1 cellular context compared by ENCODE assay signal in the genomic region with DNA sequence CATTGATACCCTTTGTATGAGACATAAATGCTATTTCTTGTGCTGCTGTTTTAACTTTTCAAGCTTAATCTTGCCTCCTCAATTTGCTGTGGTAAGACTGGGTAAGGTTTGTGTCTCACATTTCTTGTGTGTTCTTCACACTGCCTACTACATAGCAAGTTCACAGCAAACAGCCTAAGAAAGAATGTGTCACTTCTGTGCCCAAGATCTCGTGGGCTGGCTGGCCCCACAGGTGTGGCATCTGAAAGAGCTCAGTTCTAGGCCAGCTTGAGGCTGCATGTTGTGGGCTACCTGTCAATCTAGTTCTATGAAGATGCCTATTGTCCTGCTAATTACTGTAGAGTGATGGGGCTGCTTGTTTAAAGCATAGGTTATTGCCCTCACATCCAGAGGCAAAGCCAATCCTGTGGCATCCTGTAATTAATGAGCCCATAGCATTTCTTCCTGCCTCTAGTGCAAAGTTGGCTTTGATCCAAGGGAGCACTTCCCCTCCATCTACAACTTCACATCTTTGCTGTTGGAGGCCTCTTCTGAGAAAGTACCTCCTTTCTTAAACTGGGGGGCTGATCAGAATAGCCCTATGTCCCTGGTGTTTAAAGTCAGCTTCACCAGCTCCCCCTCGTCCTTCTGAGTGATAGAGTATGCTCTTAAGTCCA.
TF ChIP-seq lines count a peak whose summit lies in the region.

No MANE protein-coding gene starts in this region.

TF ChIP-seq in GM12878, 131 proteins besides CTCF, POLR2A, EP300 and RAD21:
- TF ChIP-seq, protein P1, sequence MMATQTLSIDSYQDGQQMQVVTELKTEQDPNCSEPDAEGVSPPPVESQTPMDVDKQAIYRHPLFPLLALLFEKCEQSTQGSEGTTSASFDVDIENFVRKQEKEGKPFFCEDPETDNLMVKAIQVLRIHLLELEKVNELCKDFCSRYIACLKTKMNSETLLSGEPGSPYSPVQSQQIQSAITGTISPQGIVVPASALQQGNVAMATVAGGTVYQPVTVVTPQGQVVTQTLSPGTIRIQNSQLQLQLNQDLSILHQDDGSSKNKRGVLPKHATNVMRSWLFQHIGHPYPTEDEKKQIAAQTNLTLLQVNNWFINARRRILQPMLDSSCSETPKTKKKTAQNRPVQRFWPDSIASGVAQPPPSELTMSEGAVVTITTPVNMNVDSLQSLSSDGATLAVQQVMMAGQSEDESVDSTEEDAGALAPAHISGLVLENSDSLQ (IDR thresholded peaks at IDR 0.05), result peak; percentile 36; the same call in 1 of the 2 replicates
- TF ChIP-seq IKZF1 (conservative IDR thresholded peaks at IDR 0.05) (no peak), ZNF24 (IDR thresholded peaks at IDR 0.05) (0 out of 2 replicates have a peak, but pooled peaks have one; percentile 31), SMAD5 (IDR thresholded peaks at IDR 0.05; ENCODE audit: low read depth) (no peak), SPI1 (IDR thresholded peaks at IDR 0.05; ENCODE audit: borderline replicate concordance, insufficient read depth, low read depth, low read length) (peak; percentile 47; the same call in 1 of the 2 replicates)
- TF ChIP-seq, protein P2, sequence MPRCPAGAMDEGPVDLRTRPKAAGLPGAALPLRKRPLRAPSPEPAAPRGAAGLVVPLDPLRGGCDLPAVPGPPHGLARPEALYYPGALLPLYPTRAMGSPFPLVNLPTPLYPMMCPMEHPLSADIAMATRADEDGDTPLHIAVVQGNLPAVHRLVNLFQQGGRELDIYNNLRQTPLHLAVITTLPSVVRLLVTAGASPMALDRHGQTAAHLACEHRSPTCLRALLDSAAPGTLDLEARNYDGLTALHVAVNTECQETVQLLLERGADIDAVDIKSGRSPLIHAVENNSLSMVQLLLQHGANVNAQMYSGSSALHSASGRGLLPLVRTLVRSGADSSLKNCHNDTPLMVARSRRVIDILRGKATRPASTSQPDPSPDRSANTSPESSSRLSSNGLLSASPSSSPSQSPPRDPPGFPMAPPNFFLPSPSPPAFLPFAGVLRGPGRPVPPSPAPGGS (IDR thresholded peaks at IDR 0.05; ENCODE audit: borderline replicate concordance, insufficient read depth, low read depth, low read length, poor library complexity, severe bottlenecking), result no peak
TF ChIP-seq in GM12878: peak in this region for 3.
